In the genomic region with DNA sequence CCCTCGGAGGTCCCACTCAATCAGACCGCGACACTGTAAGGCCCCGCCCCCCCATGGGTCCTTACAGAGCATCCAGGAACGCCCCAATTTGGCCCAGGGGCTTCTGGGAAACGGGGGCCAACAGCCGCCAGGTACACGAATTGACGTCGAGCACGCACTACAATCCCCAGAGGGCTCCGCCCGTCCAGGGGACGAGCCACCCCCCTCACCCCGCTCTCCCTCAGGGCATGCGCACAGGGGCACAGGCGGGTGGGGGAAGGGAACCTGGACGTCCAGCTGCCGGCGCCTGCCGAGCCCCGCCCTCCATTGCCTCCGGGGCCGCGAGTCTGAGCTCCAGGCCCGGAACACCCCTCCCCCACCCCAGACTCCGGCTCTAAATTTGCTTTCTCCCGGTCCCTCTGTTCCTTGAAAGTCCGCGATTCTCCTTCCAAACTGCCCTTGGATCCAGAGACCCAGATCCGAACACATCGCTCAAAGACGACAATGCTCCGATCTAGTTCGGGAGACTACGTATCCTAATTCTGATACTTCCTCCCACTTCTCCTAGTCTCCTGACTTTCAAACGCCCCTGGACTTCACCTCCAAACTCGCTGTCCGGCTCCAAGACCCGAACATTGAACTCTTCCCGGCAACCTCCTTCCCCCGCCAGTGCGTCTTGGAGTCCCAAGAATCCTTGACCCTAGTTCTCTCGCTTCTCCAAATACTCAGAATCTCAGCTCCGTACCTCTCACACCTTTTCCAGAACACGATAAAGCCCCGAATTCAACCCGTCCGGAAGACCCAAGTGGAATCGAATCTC, we compare ENCODE assay signal across 8 cellular contexts. TPM values are rescaled to one million over a fixed set of nuclear protein-coding genes. Genes with fewer than 3 reads are reported as not detected.
A peak's percentile ranks its signal among the peaks of the same experiment; 100 is the strongest.
DNase-seq lines count a peak whose midpoint lies in the region; ATAC-seq and TF ChIP-seq lines count a peak whose summit lies in the region.

No MANE protein-coding gene starts in this region.

- H3K27ac Mint-ChIP-seq in endodermal cell = peak overlapping the region; percentile 99

- peaks cover 28% of the 10 kb centered on the region for H3K4me1 Mint-ChIP-seq in endodermal cell

- DNase-seq in COR-L47 (lab: John Stamatoyannopoulos, UW) (peak; percentile 100), NT2/D1 (ENCODE audit: low read depth, low spot score) (peak; percentile 98), endodermal cell (peak; percentile 100)
- DNase-seq in activated CD8-positive, alpha-beta memory T cell treated with anti-CD3 and anti-CD28 coated beads, Interleukin-2, amount 50 U/mL, for 24 hours (ENCODE audit: extremely low read depth) = peak; percentile 98
- DNase-seq in stimulated activated CD8-positive, alpha-beta memory T cell treated with anti-CD3 and anti-CD28 coated beads, Interleukin-15, amount 100 ng/mL, for 24 hours (ENCODE audit: low read depth) = peak; percentile 94

- peak overlapping the region; percentile 95 for H3K9ac ChIP-seq in HUES48 (ENCODE audit: low read depth, low read length)
- H3K9ac ChIP-seq in NT2/D1 (ENCODE audit: insufficient read length, low read depth) = peak overlapping the region; percentile 94
- peak overlapping the region; percentile 100 for H3K9ac ChIP-seq in endodermal cell (ENCODE audit: extremely low read depth, low read length, poor library complexity, severe bottlenecking)

- H3K27me3 ChIP-seq in HUES48 (ENCODE audit: control insufficient read depth, insufficient read depth, low read length) = no peaks in the 10 kb centered on the region
- H3K27me3 ChIP-seq in NT2/D1 (ENCODE audit: insufficient read depth, insufficient read length) = no peaks in the 10 kb centered on the region
- H3K27me3 ChIP-seq in endodermal cell (ENCODE audit: control insufficient read depth, insufficient read depth, low read length, poor library complexity, severe bottlenecking) = no peaks in the 10 kb centered on the region

- H3K4me3 ChIP-seq in HUES48 (ENCODE audit: low read depth, low read length) (peak overlapping the region; percentile 99), NT2/D1 (ENCODE audit: insufficient read length, low read depth) (peak overlapping the region; percentile 97), endodermal cell (ENCODE audit: low read length) (peak overlapping the region; percentile 100), mesodermal cell (ENCODE audit: extremely low read depth, insufficient read depth, low read length, poor library complexity, severe bottlenecking) (peak overlapping the region; percentile 100)

- peaks cover 31% of the 10 kb centered on the region for H3K36me3 Mint-ChIP-seq in endodermal cell (ENCODE audit: low read depth)

- no peaks in the 10 kb centered on the region for H3K27me3 Mint-ChIP-seq in endodermal cell (ENCODE audit: insufficient read depth)

- WGBS in endodermal cell (ENCODE audit: insufficient coverage in 1 of 2, insufficient read length in 1 of 2), 2 experiments = 0% methylated on average over 26 to 48 of the region's 50 CpGs
- 0% methylated on average over 39 to 42 of the region's 50 CpGs for WGBS in mesodermal cell (ENCODE audit: insufficient coverage in 2 of 2), 2 experiments

- H3K9me3 Mint-ChIP-seq in endodermal cell = no peaks in the 10 kb centered on the region

- TF ChIP-seq CTCF in endodermal cell (conservative IDR thresholded peaks at IDR 0.05) = no peak

- H3K27ac ChIP-seq in HUES48 (ENCODE audit: low read depth, low read length) (peak overlapping the region; percentile 97), endodermal cell (ENCODE audit: low read depth, low read length) (peak overlapping the region; percentile 92), mesodermal cell (ENCODE audit: low read depth, low read length, severe bottlenecking) (peak overlapping the region; percentile 94)

- H3K36me3 ChIP-seq in HUES48 (ENCODE audit: control insufficient read depth, insufficient read depth, low read length) (peaks cover 26% of the 10 kb centered on the region), NT2/D1 (ENCODE audit: insufficient read depth, insufficient read length, low read length) (peaks cover 28% of the 10 kb centered on the region), endodermal cell (ENCODE audit: control insufficient read depth, insufficient read depth, low read length) (peaks cover 29% of the 10 kb centered on the region), mesodermal cell (ENCODE audit: control insufficient read depth, insufficient read depth, low read length) (peaks cover 29% of the 10 kb centered on the region)

- H3K4me3 Mint-ChIP-seq in endodermal cell = peak overlapping the region; percentile 99

- peaks cover 16% of the 10 kb centered on the region; the same call in 1 of the 2 replicates for H3K4me1 ChIP-seq in HUES48 (ENCODE audit: control insufficient read depth, insufficient read depth, low read length)
- peaks cover 2% of the 10 kb centered on the region for H3K4me1 ChIP-seq in NT2/D1 (ENCODE audit: insufficient read depth, insufficient read length)
- peaks cover 4% of the 10 kb centered on the region for H3K4me1 ChIP-seq in endodermal cell (ENCODE audit: control insufficient read depth, insufficient read depth, low read length)
- H3K4me1 ChIP-seq in mesodermal cell (ENCODE audit: control insufficient read depth, insufficient read depth, low read length, poor library complexity, severe bottlenecking) = peaks cover 16% of the 10 kb centered on the region

- peak; percentile 59 for ATAC-seq in GM21390 (IDR thresholded peaks at IDR 0.05; ENCODE audit: unreplicated experiment)

- H3K9me3 ChIP-seq in HUES48 (ENCODE audit: control insufficient read depth, insufficient read depth, low read length) (no peaks in the 10 kb centered on the region), NT2/D1 (ENCODE audit: insufficient read depth, low read length) (no peaks in the 10 kb centered on the region), endodermal cell (ENCODE audit: control insufficient read depth, low read length) (no peaks in the 10 kb centered on the region), mesodermal cell (ENCODE audit: control insufficient read depth, low read length) (no peaks in the 10 kb centered on the region)

RNA-seq across cellular contexts. Expression of a gene that starts 0.8 kb away (rescaled TPM):
- 10 to 100 TPM; 47.7 to 62.6 TPM for total RNA-seq in endodermal cell
- polyA plus RNA-seq in endodermal cell (2013, experiment 1 of 2) = 23.6 TPM
- polyA plus RNA-seq in endodermal cell (2013, experiment 2 of 2) = 23.0 TPM
- 32.6 TPM for polyA plus RNA-seq in mesodermal cell (2013, experiment 1 of 2)
- 30.0 TPM for polyA plus RNA-seq in mesodermal cell (2013, experiment 2 of 2)

RNA-seq across cellular contexts. Expression of a gene that starts 17.5 kb away (rescaled TPM):
- total RNA-seq in endodermal cell = 1 to 10 TPM; 4.0 to 4.5 TPM
- 3.9 TPM for polyA plus RNA-seq in endodermal cell (2013, experiment 1 of 2)
- polyA plus RNA-seq in endodermal cell (2013, experiment 2 of 2) = 4.5 TPM
- 13.6 TPM for polyA plus RNA-seq in mesodermal cell (2013, experiment 1 of 2)
- polyA plus RNA-seq in mesodermal cell (2013, experiment 2 of 2) = 10.5 TPM

RNA-seq across cellular contexts. Expression of a gene that starts 22.2 kb away (rescaled TPM):
- 10 to 100 TPM; 24.7 to 41.0 TPM for total RNA-seq in endodermal cell
- polyA plus RNA-seq in endodermal cell (2013, experiment 1 of 2) = 18.1 TPM
- polyA plus RNA-seq in endodermal cell (2013, experiment 2 of 2) = 18.8 TPM
- 27.1 TPM for polyA plus RNA-seq in mesodermal cell (2013, experiment 1 of 2)
- 24.0 TPM for polyA plus RNA-seq in mesodermal cell (2013, experiment 2 of 2)

RNA-seq across cellular contexts. Expression of a gene that starts 23.5 kb away (rescaled TPM):
- total RNA-seq in endodermal cell = 1 to 10 TPM in 1 of 2 donors, under 1 TPM in 1; 0.79 to 2.0 TPM
- 1.8 TPM for polyA plus RNA-seq in endodermal cell (2013, experiment 1 of 2)
- 1.9 TPM for polyA plus RNA-seq in endodermal cell (2013, experiment 2 of 2)
- 1.4 TPM for polyA plus RNA-seq in mesodermal cell (2013, experiment 1 of 2)
- 0.61 TPM for polyA plus RNA-seq in mesodermal cell (2013, experiment 2 of 2)

RNA-seq across cellular contexts. Expression of a gene that starts 30.2 kb away (rescaled TPM):
- 1 to 10 TPM; 3.3 to 6.4 TPM for total RNA-seq in endodermal cell
- 4.4 TPM for polyA plus RNA-seq in endodermal cell (2013, experiment 1 of 2)
- 3.6 TPM for polyA plus RNA-seq in endodermal cell (2013, experiment 2 of 2)
- 7.8 TPM for polyA plus RNA-seq in mesodermal cell (2013, experiment 1 of 2)
- 6.3 TPM for polyA plus RNA-seq in mesodermal cell (2013, experiment 2 of 2)

Comparison
In these comparisons a context has a peak if more than half of its experiments do, and no peak if none do; other contexts are left out.
1. Peak in every context shown above with its lines: DNase-seq, ATAC-seq, H3K4me3 ChIP-seq and H3K27ac ChIP-seq.